21 cellular contexts compared by ENCODE assay signal in genomic region chr7:151278949-151279348, GRCh38.
"Had no signal": no experiment of that assay in that cellular context is flagged by ENCODE, and none has a peak within 500 bp of the region (broad histone marks: within the 10 kb centered on the region; RNA-seq: fewer than 3 reads in every experiment).

No MANE protein-coding gene starts in this region.

- H3K9me3 ChIP-seq: esophagus muscularis mucosa, gastrocnemius medialis, heart right ventricle, psoas muscle, spleen, testis, tibial nerve had no signal

- H3K27ac ChIP-seq: epithelial cell of prostate, esophagus muscularis mucosa, gastrocnemius medialis, heart right ventricle, parathyroid adenoma, psoas muscle, spleen, testis, tibial nerve had no signal

- H3K9me3 Mint-ChIP-seq: effector memory CD8-positive, alpha-beta T cell; stimulated activated naive CD8-positive, alpha-beta T cell treated with anti-CD3 and anti-CD28 coated beads, Interleukin-15, amount 100 ng/mL, for 72 hours had no signal

- H3K36me3 Mint-ChIP-seq: naive B cell; stimulated activated memory B cell treated with anti-CD40 and anti-IgM and Interleukin-4, amounts not matched to agents 10 μg/mL and 1 μg/mL and 100 μg/mL, for 72 hours had no signal

- ATAC-seq: effector memory CD8-positive, alpha-beta T cell; gastrocnemius medialis; heart right ventricle; psoas muscle; sciatic nerve; stimulated activated memory B cell treated with anti-CD40 and anti-IgM and Interleukin-4, amounts not matched to agents 10 μg/mL and 1 μg/mL and 100 μg/mL, for 72 hours; stimulated activated naive CD8-positive, alpha-beta T cell treated with anti-CD3 and anti-CD28 coated beads, Interleukin-15, amount 100 ng/mL, for 72 hours had no signal

- H3K4me3 Mint-ChIP-seq: effector memory CD8-positive, alpha-beta T cell; stimulated activated memory B cell treated with anti-CD40 and anti-IgM and Interleukin-4, amounts not matched to agents 10 μg/mL and 1 μg/mL and 100 μg/mL, for 72 hours; stimulated activated naive CD8-positive, alpha-beta T cell treated with anti-CD3 and anti-CD28 coated beads, Interleukin-15, amount 100 ng/mL, for 72 hours had no signal

- DNase-seq: effector memory CD8-positive, alpha-beta T cell; gastrocnemius medialis; heart right ventricle; hypothalamus; kidney glomerular epithelial cell; mesendoderm; naive B cell; retina; spleen; stimulated activated CD4-positive, alpha-beta T cell treated with anti-CD3 and anti-CD28 coated beads, Interleukin-15, amount 100 ng/mL, for 24 hours; stimulated activated CD4-positive, alpha-beta T cell treated with anti-CD3 and anti-CD28 coated beads, Interleukin-1b, Interleukin-23, amount 100 ng/mL, for 48 hours; stimulated activated CD4-positive, alpha-beta T cell treated with anti-CD3 and anti-CD28 coated beads, Interleukin-4, amount 100 ng/mL, for 24 hours; stimulated activated naive CD8-positive, alpha-beta T cell treated with anti-CD3 and anti-CD28 coated beads, Interleukin-15, amount 100 ng/mL, for 72 hours; testis had no signal

- H3K4me3 ChIP-seq: esophagus muscularis mucosa, gastrocnemius medialis, heart right ventricle, psoas muscle, spleen, testis, tibial nerve had no signal

- H3K27me3 ChIP-seq: gastrocnemius medialis, testis, tibial nerve had no signal

- H3K27ac Mint-ChIP-seq: effector memory CD8-positive, alpha-beta T cell; naive B cell; stimulated activated memory B cell treated with anti-CD40 and anti-IgM and Interleukin-4, amounts not matched to agents 10 μg/mL and 1 μg/mL and 100 μg/mL, for 72 hours; stimulated activated naive CD8-positive, alpha-beta T cell treated with anti-CD3 and anti-CD28 coated beads, Interleukin-15, amount 100 ng/mL, for 72 hours had no signal

- H3K36me3 ChIP-seq: esophagus muscularis mucosa, gastrocnemius medialis, heart right ventricle, spleen had no signal
